In the genomic region with DNA sequence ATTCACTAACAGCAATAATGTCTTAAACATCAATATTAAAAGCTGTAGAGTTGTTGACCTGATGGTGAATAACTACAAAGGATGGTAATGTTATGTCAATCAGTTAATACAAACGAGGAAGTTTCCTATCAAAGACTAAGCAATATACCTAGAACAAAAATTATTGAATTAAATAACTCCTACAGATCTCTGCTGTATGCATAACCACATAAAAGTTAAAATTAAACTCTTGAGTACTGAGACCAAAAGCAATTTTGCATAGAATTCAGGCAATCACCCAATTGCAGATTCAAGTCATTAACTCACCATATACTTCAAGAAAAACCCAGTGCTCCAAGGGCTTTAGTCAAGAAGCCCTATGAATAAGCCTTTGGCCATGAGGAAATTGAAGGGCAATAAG, we compare ENCODE assay signal across 15 cellular contexts.
DNase-seq lines count a peak whose midpoint lies in the region; ATAC-seq, FAIRE-seq and TF ChIP-seq lines count a peak whose summit lies in the region.
"Had no signal": no experiment of that assay in that cellular context is flagged by ENCODE, and none has a peak within 500 bp of the region (broad histone marks: within the 10 kb centered on the region; RNA-seq: fewer than 3 reads in every experiment).

No MANE protein-coding gene starts in this region.

- no peak overlapping the region for H3K27ac ChIP-seq in fibroblast of lung (ENCODE audit: insufficient read depth, low read length)

- no peaks in the 10 kb centered on the region for H3K27me3 ChIP-seq in fibroblast of lung (ENCODE audit: control insufficient read depth, insufficient read depth, low read length)

- no peak for TF ChIP-seq POLR2A in H54 (IDR thresholded peaks at IDR 0.05; ENCODE audit: low read depth, low read length)

- H3K4me1 ChIP-seq in fibroblast of lung (ENCODE audit: control insufficient read depth, extremely low read depth, insufficient read depth, low read length), result no peaks in the 10 kb centered on the region

- intact Hi-C loops in activated naive CD4-positive, alpha-beta T cell treated with anti-CD3 and anti-CD28 coated beads for 36 hours (cut with micrococcal nuclease), result no loop called here

- DNase-seq in H54 (ENCODE audit: insufficient read length, low spot score) (no peak), amniotic epithelial cell (ENCODE audit: low read depth) (peak; percentile 29), fibroblast of lung (ENCODE audit: low read depth in 2 of 2) (peak in 1 of 2 donors; percentile 52), progenitor cell of endocrine pancreas (ENCODE audit: low spot score, unreplicated experiment) (no peak), AG08395 (ENCODE audit: low spot score) (no peak), NCI-H345 treated with DMSO at 0.1 percent for 48 hours (lab: John Stamatoyannopoulos, UW; ENCODE audit: unreplicated experiment) (no peak)
- no peak for DNase-seq in activated naive CD4-positive, alpha-beta T cell treated with anti-CD3 and anti-CD28 coated beads for 36 hours
- DNase-seq: effector memory CD4-positive, alpha-beta T cell; HCEC 1CT; NCI-H1092; NCI-H526; SHP77 had no signal

- no peak overlapping the region for H3K9ac ChIP-seq in fibroblast of lung (ENCODE audit: insufficient read depth, low read length)

- H3K79me2 ChIP-seq in fibroblast of lung (ENCODE audit: control insufficient read depth, insufficient read depth, low read length), result peaks cover 24% of the 10 kb centered on the region

- peak overlapping the region; percentile 82 to 95 (median 85) for H3K4me3 ChIP-seq in fibroblast of lung (replicated peaks in 1 of 4; ENCODE audit: control extremely low read depth in 1 of 4, insufficient read depth in 1 of 4, low read depth in 3 of 4, low read length in 4 of 4)

- FAIRE-seq in H54 (lab: Jason Lieb, UNC), result peak; percentile 6

- no peaks in the 10 kb centered on the region for H3K9me3 ChIP-seq in fibroblast of lung (ENCODE audit: control insufficient read depth, insufficient read depth, low read depth, low read length)

- no peaks in the 10 kb centered on the region for H3K9me3 Mint-ChIP-seq in progenitor cell of endocrine pancreas (ENCODE audit: low read depth)
- H3K9me3 Mint-ChIP-seq in activated naive CD4-positive, alpha-beta T cell treated with anti-CD3 and anti-CD28 coated beads for 36 hours, result no peaks in the 10 kb centered on the region

- H3K4me1 Mint-ChIP-seq in progenitor cell of endocrine pancreas (ENCODE audit: low read depth), result peaks cover 44% of the 10 kb centered on the region
- peaks cover 20% of the 10 kb centered on the region for H3K4me1 Mint-ChIP-seq in activated naive CD4-positive, alpha-beta T cell treated with anti-CD3 and anti-CD28 coated beads for 36 hours (ENCODE audit: low read depth)

- no peaks in the 10 kb centered on the region for H3K36me3 ChIP-seq in fibroblast of lung (ENCODE audit: control insufficient read depth, insufficient read depth, low read length)

- ATAC-seq in GM18861 (IDR thresholded peaks at IDR 0.05; ENCODE audit: unreplicated experiment), result no peak

- peak overlapping the region; percentile 97 for H3K4me3 Mint-ChIP-seq in progenitor cell of endocrine pancreas (ENCODE audit: low read depth)
- no peak overlapping the region for H3K4me3 Mint-ChIP-seq in activated naive CD4-positive, alpha-beta T cell treated with anti-CD3 and anti-CD28 coated beads for 36 hours
- H3K4me3 Mint-ChIP-seq: activated naive CD8-positive, alpha-beta T cell; B cell had no signal

- H3K36me3 Mint-ChIP-seq in progenitor cell of endocrine pancreas (ENCODE audit: insufficient read depth), result peaks cover 16% of the 10 kb centered on the region
- no peaks in the 10 kb centered on the region for H3K36me3 Mint-ChIP-seq in activated naive CD4-positive, alpha-beta T cell treated with anti-CD3 and anti-CD28 coated beads for 36 hours (ENCODE audit: low read depth)
- H3K36me3 Mint-ChIP-seq: activated naive CD8-positive, alpha-beta T cell had no signal

- CTCF ChIA-PET in activated naive CD4-positive, alpha-beta T cell treated with anti-CD3 and anti-CD28 coated beads for 36 hours (lab: Charles Lee), result no interaction called here

- peak overlapping the region; percentile 82 for H3K27ac Mint-ChIP-seq in progenitor cell of endocrine pancreas
- H3K27ac Mint-ChIP-seq in activated naive CD4-positive, alpha-beta T cell treated with anti-CD3 and anti-CD28 coated beads for 36 hours, result no peak overlapping the region
- H3K27ac Mint-ChIP-seq: activated naive CD8-positive, alpha-beta T cell; B cell had no signal

- H3K27me3 Mint-ChIP-seq in progenitor cell of endocrine pancreas, result no peaks in the 10 kb centered on the region
- H3K27me3 Mint-ChIP-seq in activated naive CD4-positive, alpha-beta T cell treated with anti-CD3 and anti-CD28 coated beads for 36 hours (ENCODE audit: low read depth), result peaks cover 56% of the 10 kb centered on the region

- no peaks in the 10 kb centered on the region for H4K20me1 ChIP-seq in fibroblast of lung (ENCODE audit: control insufficient read depth, extremely low read depth, insufficient read depth, low read length)

- H2AFZ ChIP-seq in fibroblast of lung (ENCODE audit: low read length), result no peak overlapping the region

- peak overlapping the region; percentile 74 for H3K4me2 ChIP-seq in fibroblast of lung (ENCODE audit: extremely low read depth, insufficient read depth, low read length)

- TF ChIP-seq CTCF in fibroblast of lung (conservative IDR thresholded peaks at IDR 0.05 in 1 of 2, IDR thresholded peaks at IDR 0.05 in 1 of 2; ENCODE audit: low read depth in 1 of 2, low read length in 2 of 2) (no peak), progenitor cell of endocrine pancreas (IDR thresholded peaks at IDR 0.05; ENCODE audit: unreplicated experiment) (no peak)
